ENCODE assay signal across 8 cellular contexts in genomic region chr13:36998624-36999041, GRCh38. TPM values are rescaled to one million over a fixed set of nuclear protein-coding genes. Genes with fewer than 3 reads are reported as not detected.
DNase-seq lines count a peak whose midpoint lies in the region; TF ChIP-seq lines count a peak whose summit lies in the region.

No MANE protein-coding gene starts in this region.

- WGBS in tibial nerve, 2 donors = 0% methylated on average over 21 of the region's 21 CpGs

- H3K9me3 ChIP-seq in BE2C = no peaks in the 10 kb centered on the region
- no peaks in the 10 kb centered on the region for H3K9me3 ChIP-seq in tibial nerve

- no peak for TF ChIP-seq EP300 in tibial nerve (IDR thresholded peaks at IDR 0.05)

- H3K4me1 Mint-ChIP-seq in endothelial cell (ENCODE audit: unreplicated experiment) = peaks cover 20% of the 10 kb centered on the region

- H3K36me3 Mint-ChIP-seq in endothelial cell (ENCODE audit: low read depth, unreplicated experiment) = peaks cover 22% of the 10 kb centered on the region

- no peaks in the 10 kb centered on the region for H3K27me3 ChIP-seq in BE2C
- H3K27me3 ChIP-seq in tibial nerve = no peaks in the 10 kb centered on the region

- H3K9me3 Mint-ChIP-seq in endothelial cell (ENCODE audit: unreplicated experiment) = no peaks in the 10 kb centered on the region

- peak overlapping the region; percentile 88 to 97 (median 96) for H3K27ac ChIP-seq in tibial nerve

- H3K27me3 Mint-ChIP-seq in endothelial cell (ENCODE audit: unreplicated experiment) = peaks cover 5% of the 10 kb centered on the region

- H3K27ac Mint-ChIP-seq in endothelial cell (ENCODE audit: unreplicated experiment) = peak overlapping the region; percentile 93

- H3K4me1 ChIP-seq in BE2C (no peaks in the 10 kb centered on the region), tibial nerve (peaks cover 0 to 55% (median 10%) of the 10 kb centered on the region in 4 donors)

- H3K36me3 ChIP-seq in BE2C = peaks cover 27% of the 10 kb centered on the region
- H3K36me3 ChIP-seq in tibial nerve = peaks cover 0 to 24% (median 0%) of the 10 kb centered on the region in 3 donors

- peak overlapping the region; percentile 98 for H3K4me3 Mint-ChIP-seq in endothelial cell (ENCODE audit: unreplicated experiment)

- TF ChIP-seq CTCF in BE2C (IDR thresholded peaks at IDR 0.05; ENCODE audit: low read depth, low read length) = no peak
- no peak for TF ChIP-seq CTCF in endothelial cell (IDR thresholded peaks at IDR 0.05; ENCODE audit: unreplicated experiment)
- TF ChIP-seq CTCF in tibial nerve (IDR thresholded peaks at IDR 0.05) = no peak

- DNase-seq in BE2C (peak; percentile 25), HuH-7 (ENCODE audit: low spot score) (peak; percentile 8), endothelial cell (ENCODE audit: low spot score) (peak; percentile 25), myocyte (ENCODE audit: low read depth) (peak; percentile 17), tibial nerve (ENCODE audit: low spot score in 2 of 2) (no peak), NCI-H1048 (lab: John Stamatoyannopoulos, UW) (no peak), cortex of kidney (lab: John Stamatoyannopoulos, UW) (no peak)
- peak; percentile 13 to 29 for DNase-seq in activated CD4-positive, alpha-beta T cell treated with anti-CD3 and anti-CD28 coated beads, Interleukin-2, amount 50 U/mL, for 48 hours

- TF ChIP-seq POLR2A in tibial nerve (IDR thresholded peaks at IDR 0.05) = no peak

- H3K4me3 ChIP-seq in BE2C (ENCODE audit: low read depth, low read length) = peak overlapping the region; percentile 94
- H3K4me3 ChIP-seq in tibial nerve = peak overlapping the region; percentile 77 to 99 (median 90)

RNA-seq across cellular contexts. Expression of gene ALG5, which starts 0.5 kb away (rescaled TPM):
- polyA plus RNA-seq in BE2C (2012; ENCODE audit: insufficient read depth, insufficient read length, low read depth) = 53.6 TPM
- total RNA-seq in endothelial cell (ENCODE audit: unreplicated experiment) (22.0 TPM), myocyte (28.1 and 29.0 TPM in 2 replicates), tibial nerve (10 to 100 TPM; 36.6 to 45.0 (median 38.2) TPM)
- polyA plus RNA-seq in myocyte (2012) = 23.9 TPM

RNA-seq across cellular contexts. Expression of gene EXOSC8, which starts 2.0 kb away (rescaled TPM):
- 48.8 TPM for polyA plus RNA-seq in BE2C (2012; ENCODE audit: insufficient read depth, insufficient read length, low read depth)
- 38.1 TPM for total RNA-seq in endothelial cell (ENCODE audit: unreplicated experiment)
- 23.8 TPM in 2 replicates for total RNA-seq in myocyte
- 15.0 TPM for polyA plus RNA-seq in myocyte (2012)
- total RNA-seq in tibial nerve = 10 to 100 TPM; 26.7 to 35.0 (median 31.9) TPM

Comparison
In these comparisons a context has a peak if more than half of its experiments do, and no peak if none do; other contexts are left out.
1. DNase-seq: peak in BE2C (single experiment), HuH-7 (single experiment), activated CD4-positive, alpha-beta T cell treated with anti-CD3 and anti-CD28 coated beads, Interleukin-2, amount 50 U/mL, for 48 hours (2 of 2), endothelial cell (single experiment) and myocyte (single experiment); none in tibial nerve (0 of 2), NCI-H1048 (single experiment) and cortex of kidney (single experiment).